ENCODE assay signal across 14 cellular contexts in the genomic region with DNA sequence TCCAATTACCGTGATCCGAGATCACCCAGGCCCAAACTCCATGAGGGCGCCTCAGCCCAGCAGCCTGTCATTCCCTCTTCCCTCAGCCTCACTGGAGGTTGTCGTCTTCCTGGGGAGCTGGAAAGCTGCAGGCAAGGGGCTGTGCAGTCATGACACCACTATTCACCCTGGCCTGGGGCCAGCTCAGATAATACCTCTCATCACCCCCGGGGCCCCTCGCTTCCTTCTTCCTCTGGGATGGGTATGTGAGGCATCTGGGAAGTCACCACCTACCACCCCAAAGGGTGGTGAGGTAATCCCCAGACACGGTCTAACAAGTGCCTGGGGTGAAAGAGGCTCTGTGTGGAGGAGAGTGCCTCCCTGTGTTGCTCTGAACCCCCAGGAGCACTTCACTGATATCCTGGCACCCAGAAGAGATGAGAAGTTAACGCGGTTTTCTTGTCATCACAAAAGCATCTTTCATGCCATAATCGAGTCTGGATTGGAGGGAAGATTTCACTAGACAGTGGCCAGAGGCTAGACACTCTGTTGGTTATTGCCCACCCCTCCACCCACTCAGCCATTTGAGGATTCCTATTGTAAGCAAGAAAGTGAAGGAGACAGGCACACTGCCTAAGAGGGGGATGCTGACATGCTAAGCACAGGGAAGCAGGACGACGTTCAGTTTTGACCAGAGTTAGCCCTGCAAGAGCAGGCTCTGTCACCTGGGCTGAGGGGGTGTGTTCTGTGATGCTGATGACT. TPM values are rescaled to one million over a fixed set of nuclear protein-coding genes. Genes with fewer than 3 reads are reported as not detected.
DNase-seq lines count a peak whose midpoint lies in the region; ATAC-seq and TF ChIP-seq lines count a peak whose summit lies in the region.
"Had no signal": no experiment of that assay in that cellular context is flagged by ENCODE, and none has a peak within 500 bp of the region (broad histone marks: within the 10 kb centered on the region; RNA-seq: fewer than 3 reads in every experiment).

No MANE protein-coding gene starts in this region.

- no peaks in the 10 kb centered on the region for H3K4me1 ChIP-seq in RWPE2 (ENCODE audit: insufficient read depth, poor library complexity, severe bottlenecking)
- H3K4me1 ChIP-seq in trophoblast cell (ENCODE audit: control insufficient read depth in 1 of 2, insufficient read depth in 2 of 2, low read length in 2 of 2): peaks cover 13% of the 10 kb centered on the region in 2 experiments

- H3K79me2 ChIP-seq in trophoblast cell (ENCODE audit: control insufficient read depth, insufficient read depth, low read length, poor library complexity): no peaks in the 10 kb centered on the region

- no peak overlapping the region for H4K12ac ChIP-seq in trophoblast cell (ENCODE audit: low read depth, low read length)

- H3K4me3 ChIP-seq in RWPE2 (ENCODE audit: severe bottlenecking): no peak overlapping the region
- no peak overlapping the region for H3K4me3 ChIP-seq in epithelial cell of esophagus (ENCODE audit: low read length)
- H3K4me3 ChIP-seq in trophoblast cell (ENCODE audit: low read depth, low read length): no peak overlapping the region

- H3K14ac ChIP-seq in trophoblast cell (ENCODE audit: low read length): no peak overlapping the region

- H3K9ac ChIP-seq in trophoblast cell (ENCODE audit: low read length): no peak overlapping the region

- intact Hi-C loops in activated CD8-positive, alpha-beta T cell treated with anti-CD3 and anti-CD28 coated beads for 36 hours (cut with micrococcal nuclease): no loop called here

- no peak overlapping the region for H3K4ac ChIP-seq in trophoblast cell (ENCODE audit: low read depth, low read length)

- H3K36me3 Mint-ChIP-seq in activated CD8-positive, alpha-beta T cell treated with anti-CD3 and anti-CD28 coated beads, Interleukin-2, amount 10 ng/mL, durations not matched to agents 7 days and 5 days (ENCODE audit: low read depth): peaks cover 32% of the 10 kb centered on the region
- peaks cover 22% of the 10 kb centered on the region for H3K36me3 Mint-ChIP-seq in activated CD8-positive, alpha-beta T cell treated with anti-CD3 and anti-CD28 coated beads for 36 hours (ENCODE audit: low read depth)
- H3K36me3 Mint-ChIP-seq in stimulated activated memory B cell treated with anti-CD40 and anti-IgM and Interleukin-4, amounts not matched to agents 10 μg/mL and 1 μg/mL and 100 μg/mL, for 72 hours: peaks cover 39% of the 10 kb centered on the region

- POLR2A ChIA-PET in activated CD8-positive, alpha-beta T cell treated with anti-CD3 and anti-CD28 coated beads, Interleukin-2, amount 10 ng/mL, durations not matched to agents 7 days and 5 days (lab: Charles Lee): interaction anchor here (1.0 kb wide), 1 partner anchor 11 kb away, joined by 3 read pairs; no protein-coding TSS in a partner anchor
- POLR2A ChIA-PET in activated CD8-positive, alpha-beta T cell treated with anti-CD3 and anti-CD28 coated beads for 36 hours (lab: Charles Lee): no interaction called here

- CTCF ChIA-PET in activated CD8-positive, alpha-beta T cell treated with anti-CD3 and anti-CD28 coated beads, Interleukin-2, amount 10 ng/mL, durations not matched to agents 7 days and 5 days (lab: Charles Lee): no interaction called here
- CTCF ChIA-PET in activated CD8-positive, alpha-beta T cell treated with anti-CD3 and anti-CD28 coated beads for 36 hours (lab: Charles Lee): interaction anchor here (1.4 kb wide), 1 partner anchor 10 kb away, joined by 3 read pairs; no protein-coding TSS in a partner anchor

- H4K8ac ChIP-seq in trophoblast cell (ENCODE audit: low read depth, low read length): no peak overlapping the region

- H2BK5ac ChIP-seq in trophoblast cell (ENCODE audit: low read depth, low read length, poor library complexity): no peak overlapping the region

- H3K4me2 ChIP-seq in trophoblast cell (ENCODE audit: low read length): peak overlapping the region; percentile 12

- H3K9me3 ChIP-seq in RWPE2 (ENCODE audit: severe bottlenecking): no peaks in the 10 kb centered on the region
- H3K9me3 ChIP-seq in trophoblast cell (ENCODE audit: insufficient read depth, low read depth, low read length): no peaks in the 10 kb centered on the region

- no peaks in the 10 kb centered on the region for H3K79me1 ChIP-seq in trophoblast cell (ENCODE audit: low read length)

- no peak overlapping the region for H3K23ac ChIP-seq in trophoblast cell (ENCODE audit: low read length)

- no peaks in the 10 kb centered on the region for H3K9me3 Mint-ChIP-seq in activated CD8-positive, alpha-beta T cell treated with anti-CD3 and anti-CD28 coated beads, Interleukin-2, amount 10 ng/mL, durations not matched to agents 7 days and 5 days (ENCODE audit: insufficient read depth)
- H3K9me3 Mint-ChIP-seq in activated CD8-positive, alpha-beta T cell treated with anti-CD3 and anti-CD28 coated beads for 36 hours: no peaks in the 10 kb centered on the region
- H3K9me3 Mint-ChIP-seq in stimulated activated memory B cell treated with anti-CD40 and anti-IgM and Interleukin-4, amounts not matched to agents 10 μg/mL and 1 μg/mL and 100 μg/mL, for 72 hours: no peaks in the 10 kb centered on the region
- H3K9me3 Mint-ChIP-seq: activated naive CD8-positive, alpha-beta T cell treated with anti-CD3 and anti-CD28 coated beads, Interleukin-2, amount 10 ng/mL, durations not matched to agents 7 days and 5 days; T-helper 1 cell treated with Interleukin-12 subunit alpha and Interleukin-12 subunit beta and Interleukin-4 antibody, amounts not matched to agents 30 μg/mL and 1 μg/mL, for 36 hours had no signal

- peaks cover under 1% of the 10 kb centered on the region for H3K4me1 Mint-ChIP-seq in activated CD8-positive, alpha-beta T cell treated with anti-CD3 and anti-CD28 coated beads, Interleukin-2, amount 10 ng/mL, durations not matched to agents 7 days and 5 days (ENCODE audit: low read depth)
- H3K4me1 Mint-ChIP-seq in activated CD8-positive, alpha-beta T cell treated with anti-CD3 and anti-CD28 coated beads for 36 hours (ENCODE audit: low read depth): no peaks in the 10 kb centered on the region
- H3K4me1 Mint-ChIP-seq in stimulated activated memory B cell treated with anti-CD40 and anti-IgM and Interleukin-4, amounts not matched to agents 10 μg/mL and 1 μg/mL and 100 μg/mL, for 72 hours: peaks cover 13% of the 10 kb centered on the region
- H3K4me1 Mint-ChIP-seq: activated naive CD8-positive, alpha-beta T cell treated with anti-CD3 and anti-CD28 coated beads, Interleukin-2, amount 10 ng/mL, durations not matched to agents 7 days and 5 days had no signal

- no peak overlapping the region for H3K18ac ChIP-seq in trophoblast cell (ENCODE audit: low read length)

- H2AFZ ChIP-seq in trophoblast cell (ENCODE audit: insufficient read depth, low read length, poor library complexity): no peak overlapping the region

- H2BK12ac ChIP-seq in trophoblast cell (ENCODE audit: low read length): no peak overlapping the region

- TF ChIP-seq CTCF in activated CD8-positive, alpha-beta T cell treated with anti-CD3 and anti-CD28 coated beads for 36 hours (IDR thresholded peaks at IDR 0.05): no peak
- TF ChIP-seq CTCF in RWPE2 (IDR thresholded peaks at IDR 0.05; ENCODE audit: poor library complexity, severe bottlenecking) (no peak), epithelial cell of esophagus (IDR thresholded peaks at IDR 0.05; ENCODE audit: insufficient read depth, low read depth, low read length, missing control alignments) (no peak)

- H2AK5ac ChIP-seq in trophoblast cell (ENCODE audit: low read length): no peak overlapping the region

- peaks cover 2% of the 10 kb centered on the region for H3K27me3 Mint-ChIP-seq in activated CD8-positive, alpha-beta T cell treated with anti-CD3 and anti-CD28 coated beads, Interleukin-2, amount 10 ng/mL, durations not matched to agents 7 days and 5 days (ENCODE audit: low read depth)
- H3K27me3 Mint-ChIP-seq in activated CD8-positive, alpha-beta T cell treated with anti-CD3 and anti-CD28 coated beads for 36 hours: no peaks in the 10 kb centered on the region
- H3K27me3 Mint-ChIP-seq in stimulated activated memory B cell treated with anti-CD40 and anti-IgM and Interleukin-4, amounts not matched to agents 10 μg/mL and 1 μg/mL and 100 μg/mL, for 72 hours: no peaks in the 10 kb centered on the region
- H3K27me3 Mint-ChIP-seq: activated naive CD8-positive, alpha-beta T cell treated with anti-CD3 and anti-CD28 coated beads, Interleukin-2, amount 10 ng/mL, durations not matched to agents 7 days and 5 days; IgD-negative memory B cell had no signal

- no peak overlapping the region for H4K91ac ChIP-seq in trophoblast cell (ENCODE audit: low read depth, low read length)

- no peak for DNase-seq in activated CD8-positive, alpha-beta T cell treated with anti-CD3 and anti-CD28 coated beads, Interleukin-2, amount 10 ng/mL, durations not matched to agents 7 days and 5 days
- no peak for DNase-seq in activated CD8-positive, alpha-beta T cell treated with anti-CD3 and anti-CD28 coated beads for 36 hours
- DNase-seq in RWPE2 (ENCODE audit: low spot score) (no peak), epithelial cell of esophagus (ENCODE audit: low read depth) (peak; percentile 59), trophoblast cell (no peak), GF-D8 (lab: John Stamatoyannopoulos, UW) (no peak)
- DNase-seq: activated naive CD8-positive, alpha-beta T cell treated with anti-CD3 and anti-CD28 coated beads, Interleukin-2, amount 10 ng/mL, durations not matched to agents 7 days and 5 days; DMS79 treated with DMSO at 0.1 percent for 48 hours; HCEC 1CT; NCI-H146 had no signal

- no peak overlapping the region for H3K27ac Mint-ChIP-seq in activated CD8-positive, alpha-beta T cell treated with anti-CD3 and anti-CD28 coated beads, Interleukin-2, amount 10 ng/mL, durations not matched to agents 7 days and 5 days
- no peak overlapping the region for H3K27ac Mint-ChIP-seq in activated CD8-positive, alpha-beta T cell treated with anti-CD3 and anti-CD28 coated beads for 36 hours
- H3K27ac Mint-ChIP-seq in stimulated activated memory B cell treated with anti-CD40 and anti-IgM and Interleukin-4, amounts not matched to agents 10 μg/mL and 1 μg/mL and 100 μg/mL, for 72 hours: no peak overlapping the region
- H3K27ac Mint-ChIP-seq: activated naive CD8-positive, alpha-beta T cell treated with anti-CD3 and anti-CD28 coated beads, Interleukin-2, amount 10 ng/mL, durations not matched to agents 7 days and 5 days; T-helper 1 cell treated with Interleukin-12 subunit alpha and Interleukin-12 subunit beta and Interleukin-4 antibody, amounts not matched to agents 30 μg/mL and 1 μg/mL, for 36 hours had no signal

- H3K36me3 ChIP-seq in RWPE2 (ENCODE audit: low read depth) (peaks cover 31% of the 10 kb centered on the region), trophoblast cell (ENCODE audit: control insufficient read depth in 1 of 2, insufficient read depth in 2 of 2, low read length in 2 of 2) (peaks cover 15 to 18% of the 10 kb centered on the region in 2 experiments)

- no CpG with 5 or more reads among the region's 12 CpGs for WGBS in trophoblast cell (ENCODE audit: extremely low coverage, insufficient coverage, insufficient read length)

- H2BK120ac ChIP-seq in trophoblast cell (ENCODE audit: insufficient read depth, low read length, poor library complexity): no peak overlapping the region

- H3K4me3 Mint-ChIP-seq in activated CD8-positive, alpha-beta T cell treated with anti-CD3 and anti-CD28 coated beads, Interleukin-2, amount 10 ng/mL, durations not matched to agents 7 days and 5 days: no peak overlapping the region
- H3K4me3 Mint-ChIP-seq in activated CD8-positive, alpha-beta T cell treated with anti-CD3 and anti-CD28 coated beads for 36 hours: no peak overlapping the region
- H3K4me3 Mint-ChIP-seq in stimulated activated memory B cell treated with anti-CD40 and anti-IgM and Interleukin-4, amounts not matched to agents 10 μg/mL and 1 μg/mL and 100 μg/mL, for 72 hours: no peak overlapping the region
- H3K4me3 Mint-ChIP-seq: activated naive CD8-positive, alpha-beta T cell treated with anti-CD3 and anti-CD28 coated beads, Interleukin-2, amount 10 ng/mL, durations not matched to agents 7 days and 5 days; IgD-negative memory B cell; T-helper 1 cell treated with Interleukin-12 subunit alpha and Interleukin-12 subunit beta and Interleukin-4 antibody, amounts not matched to agents 30 μg/mL and 1 μg/mL, for 36 hours had no signal

- H3K27ac ChIP-seq in RWPE2 (ENCODE audit: poor library complexity, severe bottlenecking): no peak overlapping the region
- peak overlapping the region; percentile 10 for H3K27ac ChIP-seq in trophoblast cell (ENCODE audit: low read depth, low read length)

- no peaks in the 10 kb centered on the region for H3K27me3 ChIP-seq in RWPE2 (ENCODE audit: insufficient read depth, poor library complexity, severe bottlenecking)
- no peaks in the 10 kb centered on the region for H3K27me3 ChIP-seq in trophoblast cell (ENCODE audit: insufficient read depth, low read length)

- ATAC-seq in activated CD8-positive, alpha-beta T cell treated with anti-CD3 and anti-CD28 coated beads, Interleukin-2, amount 10 ng/mL, durations not matched to agents 7 days and 5 days: peak; percentile 33
- ATAC-seq in activated CD8-positive, alpha-beta T cell treated with anti-CD3 and anti-CD28 coated beads for 36 hours: no peak
- ATAC-seq in RWPE2 (ENCODE audit: low read depth) (peak; percentile 79), GM21717 (IDR thresholded peaks at IDR 0.05; ENCODE audit: unreplicated experiment) (no peak)
- no peak for ATAC-seq in stimulated activated memory B cell treated with anti-CD40 and anti-IgM and Interleukin-4, amounts not matched to agents 10 μg/mL and 1 μg/mL and 100 μg/mL, for 72 hours

RNA-seq across cellular contexts. Expression of a gene that starts 18.4 kb away (rescaled TPM):
- 10 to 100 TPM; 48.1 to 48.4 TPM for total RNA-seq in activated CD8-positive, alpha-beta T cell treated with anti-CD3 and anti-CD28 coated beads, Interleukin-2, amount 10 ng/mL, durations not matched to agents 7 days and 5 days
- 10 to 100 TPM; 36.5 to 40.4 TPM for total RNA-seq in activated CD8-positive, alpha-beta T cell treated with anti-CD3 and anti-CD28 coated beads for 36 hours
- polyA plus RNA-seq in trophoblast cell (2013): 48.2 and 51.5 TPM in 2 replicates

Comparison
In these comparisons a context has a peak if more than half of its experiments do, and no peak if none do; other contexts are left out.
1. ATAC-seq: peak in activated CD8-positive, alpha-beta T cell treated with anti-CD3 and anti-CD28 coated beads, Interleukin-2, amount 10 ng/mL, durations not matched to agents 7 days and 5 days (single experiment) and RWPE2 (single experiment); none in activated CD8-positive, alpha-beta T cell treated with anti-CD3 and anti-CD28 coated beads for 36 hours (single experiment), stimulated activated memory B cell treated with anti-CD40 and anti-IgM and Interleukin-4, amounts not matched to agents 10 μg/mL and 1 μg/mL and 100 μg/mL, for 72 hours (single experiment) and GM21717 (single experiment).